In the genomic region with DNA sequence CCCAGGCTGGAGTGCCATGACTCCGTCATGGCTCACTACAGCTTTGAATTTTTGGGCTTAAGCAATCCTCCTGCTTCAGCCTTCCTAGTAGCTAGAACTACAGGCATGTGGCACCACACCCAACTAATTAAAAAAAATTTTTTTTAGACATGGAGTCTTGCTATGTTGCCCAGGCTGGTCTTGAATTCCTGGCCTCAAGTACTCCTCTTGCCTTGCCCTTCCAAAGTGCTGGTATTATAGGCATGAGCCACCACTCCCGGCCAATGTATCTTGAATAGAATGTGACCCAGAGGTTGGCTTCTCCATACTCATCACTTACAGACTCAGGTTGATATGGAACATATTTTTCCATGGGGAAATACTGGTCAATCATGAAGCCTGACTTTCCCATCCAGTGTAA, we compare ENCODE assay signal across 19 cellular contexts. TPM values are rescaled to one million over a fixed set of nuclear protein-coding genes. Genes with fewer than 3 reads are reported as not detected.
A peak's percentile ranks its signal among the peaks of the same experiment; 100 is the strongest.
DNase-seq lines count a peak whose midpoint lies in the region; ATAC-seq and TF ChIP-seq lines count a peak whose summit lies in the region.
"Had no signal": no experiment of that assay in that cellular context is flagged by ENCODE, and none has a peak within 500 bp of the region (broad histone marks: within the 10 kb centered on the region; RNA-seq: fewer than 3 reads in every experiment).

No MANE protein-coding gene starts in this region.

- peak overlapping the region; percentile 41 for H3K27ac ChIP-seq in RWPE2 (ENCODE audit: poor library complexity, severe bottlenecking)
- H3K27ac ChIP-seq in epithelial cell of prostate, result peak overlapping the region; percentile 74
- H3K27ac ChIP-seq in trophoblast cell (ENCODE audit: low read depth, low read length), result no peak overlapping the region
- peak overlapping the region; percentile 60 to 63 for H3K27ac ChIP-seq in tibial artery

- ATAC-seq in RWPE2 (ENCODE audit: low read depth), result no peak
- ATAC-seq in GM18519 (IDR thresholded peaks at IDR 0.05; ENCODE audit: low FRiP score, unreplicated experiment), result no peak
- no peak for ATAC-seq in HG03520 (IDR thresholded peaks at IDR 0.05; ENCODE audit: unreplicated experiment)
- ATAC-seq: GM12878, GM23338, HCT116 had no signal

- no peak overlapping the region for H2BK5ac ChIP-seq in trophoblast cell (ENCODE audit: low read depth, low read length, poor library complexity)

- H3K27me3 ChIP-seq in RWPE2 (ENCODE audit: insufficient read depth, poor library complexity, severe bottlenecking) (no peaks in the 10 kb centered on the region), trophoblast cell (ENCODE audit: insufficient read depth, low read length) (no peaks in the 10 kb centered on the region), tibial artery (no peaks in the 10 kb centered on the region)
- H3K27me3 ChIP-seq: BLaER1 treated with 17β-estradiol and CSF1 and Interleukin-3, amounts not matched to agents 10 nM and 100 nM had no signal

- H2AFZ ChIP-seq in trophoblast cell (ENCODE audit: insufficient read depth, low read length, poor library complexity), result no peak overlapping the region
- H2AFZ ChIP-seq: GM23338 had no signal

- H3K14ac ChIP-seq in trophoblast cell (ENCODE audit: low read length), result no peak overlapping the region

- H3K23ac ChIP-seq in trophoblast cell (ENCODE audit: low read length), result no peak overlapping the region

- intact Hi-C loops in tibial artery (cut with DNase I; ENCODE audit: low total_unique reads), result no loop called here

- no peak overlapping the region for H3K4ac ChIP-seq in trophoblast cell (ENCODE audit: low read depth, low read length)

- H4K12ac ChIP-seq in trophoblast cell (ENCODE audit: low read depth, low read length), result no peak overlapping the region

- no CpG with 5 or more reads among the region's 2 CpGs for WGBS in trophoblast cell (ENCODE audit: extremely low coverage, insufficient coverage, insufficient read length)

- H4K91ac ChIP-seq in trophoblast cell (ENCODE audit: low read depth, low read length), result no peak overlapping the region

- H3K79me2 ChIP-seq in trophoblast cell (ENCODE audit: control insufficient read depth, insufficient read depth, low read length, poor library complexity), result no peaks in the 10 kb centered on the region

- H3K9me3 ChIP-seq in RWPE2 (ENCODE audit: severe bottlenecking), result no peaks in the 10 kb centered on the region
- no peaks in the 10 kb centered on the region for H3K9me3 ChIP-seq in trophoblast cell (ENCODE audit: insufficient read depth, low read depth, low read length)
- H3K9me3 ChIP-seq in tibial artery, result no peaks in the 10 kb centered on the region
- H3K9me3 ChIP-seq: BLaER1 treated with 17β-estradiol and CSF1 and Interleukin-3, amounts not matched to agents 10 nM and 100 nM had no signal

- H3K9ac ChIP-seq in trophoblast cell (ENCODE audit: low read length), result no peak overlapping the region
- H3K9ac ChIP-seq: BLaER1 treated with 17β-estradiol and CSF1 and Interleukin-3, amounts not matched to agents 10 nM and 100 nM had no signal

- no peak overlapping the region for H2BK120ac ChIP-seq in trophoblast cell (ENCODE audit: insufficient read depth, low read length, poor library complexity)

- H3K36me3 ChIP-seq in RWPE2 (ENCODE audit: low read depth), result no peaks in the 10 kb centered on the region
- H3K36me3 ChIP-seq in trophoblast cell (ENCODE audit: control insufficient read depth in 1 of 2, insufficient read depth in 2 of 2, low read length in 2 of 2), result no peaks in the 10 kb centered on the region
- no peaks in the 10 kb centered on the region for H3K36me3 ChIP-seq in tibial artery
- H3K36me3 ChIP-seq: BLaER1 treated with 17β-estradiol and CSF1 and Interleukin-3, amounts not matched to agents 10 nM and 100 nM had no signal

- H3K4me1 ChIP-seq in RWPE2 (ENCODE audit: insufficient read depth, poor library complexity, severe bottlenecking), result peaks cover 11% of the 10 kb centered on the region
- H3K4me1 ChIP-seq in trophoblast cell (ENCODE audit: control insufficient read depth in 1 of 2, insufficient read depth in 2 of 2, low read length in 2 of 2), result peaks cover 4% of the 10 kb centered on the region in 2 experiments
- H3K4me1 ChIP-seq in tibial artery, result peaks cover 0 to 78% (median 38%) of the 10 kb centered on the region in 4 donors

- TF ChIP-seq CTCF in RWPE2 (IDR thresholded peaks at IDR 0.05; ENCODE audit: poor library complexity, severe bottlenecking) (no peak), tibial artery (IDR thresholded peaks at IDR 0.05) (no peak)

- no peak overlapping the region for H2AK5ac ChIP-seq in trophoblast cell (ENCODE audit: low read length)

- no peaks in the 10 kb centered on the region for H3K79me1 ChIP-seq in trophoblast cell (ENCODE audit: low read length)

- H3K18ac ChIP-seq in trophoblast cell (ENCODE audit: low read length), result no peak overlapping the region

- H3K4me3 ChIP-seq in RWPE2 (ENCODE audit: severe bottlenecking) (no peak overlapping the region), trophoblast cell (ENCODE audit: low read depth, low read length) (no peak overlapping the region), tibial artery (no peak overlapping the region)
- H3K4me3 ChIP-seq: BLaER1 treated with 17β-estradiol and CSF1 and Interleukin-3, amounts not matched to agents 10 nM and 100 nM; GM12878; GM23338 had no signal

- no peak overlapping the region for H3K4me2 ChIP-seq in trophoblast cell (ENCODE audit: low read length)
- H3K4me2 ChIP-seq: GM23338 had no signal

- DNase-seq in RWPE2 (ENCODE audit: low spot score) (no peak), epithelial cell of prostate (ENCODE audit: low read depth, low spot score) (no peak), trophoblast cell (peak; percentile 84 to 93), tibial artery (no peak), kidney tubule cell (ENCODE audit: low spot score) (no peak)
- DNase-seq: CD4-positive, CD25-positive, alpha-beta regulatory T cell; CD8-positive, alpha-beta memory T cell; COR-L47; DMS 273 treated with DMSO at 0.1 percent for 48 hours; DMS53; DND-41; EL; HFFc6 had no signal

- H4K8ac ChIP-seq in trophoblast cell (ENCODE audit: low read depth, low read length), result no peak overlapping the region

- no peak overlapping the region for H2BK12ac ChIP-seq in trophoblast cell (ENCODE audit: low read length)

RNA-seq across cellular contexts. Expression of gene JAK2, which starts 51.2 kb away (rescaled TPM):
- 2.5 and 3.1 TPM in 2 replicates for polyA plus RNA-seq in trophoblast cell (2013)

Comparison
In these comparisons a context has a peak if more than half of its experiments do, and no peak if none do; other contexts are left out.
1. DNase-seq: peak in trophoblast cell (2 of 2); none in RWPE2 (single experiment), epithelial cell of prostate (single experiment), tibial artery (0 of 2) and kidney tubule cell (single experiment).